In genomic region chr2:24276349-24276899, GRCh38 we compare ENCODE assay signal across 18 cellular contexts.
DNase-seq lines count a peak whose midpoint lies in the region; ATAC-seq, FAIRE-seq and TF ChIP-seq lines count a peak whose summit lies in the region.
"Had no signal": no experiment of that assay in that cellular context is flagged by ENCODE, and none has a peak within 500 bp of the region (broad histone marks: within the 10 kb centered on the region; RNA-seq: fewer than 3 reads in every experiment).

No MANE protein-coding gene starts in this region.

- peak overlapping the region; percentile 40 for H3K27ac Mint-ChIP-seq in nephron progenitor cell
- H3K27ac Mint-ChIP-seq: activated CD8-positive, alpha-beta T cell treated with anti-CD3 and anti-CD28 coated beads for 36 hours; activated naive CD8-positive, alpha-beta T cell treated with anti-CD3 and anti-CD28 coated beads, Interleukin-2, amount 10 ng/mL, durations not matched to agents 7 days and 5 days had no signal

- peaks cover 7% of the 10 kb centered on the region for H3K4me1 Mint-ChIP-seq in nephron progenitor cell
- H3K4me1 Mint-ChIP-seq: activated naive CD8-positive, alpha-beta T cell treated with anti-CD3 and anti-CD28 coated beads, Interleukin-2, amount 10 ng/mL, durations not matched to agents 7 days and 5 days had no signal

- in situ Hi-C loops in GM13976 (cut with MboI; ENCODE audit: low sequenced_read_pairs, unreplicated experiment) (no loop called here), brain microvascular endothelial cell (cut with HindIII; ENCODE audit: low pct_ligation_motif_present, low sequenced_read_pairs) (no loop called here), GM13977 (cut with MboI; ENCODE audit: low pct_unique_long_range_greater_than_20kb, low sequenced_read_pairs, unreplicated experiment) (no loop called here)

- H3K4me3 Mint-ChIP-seq in nephron progenitor cell, result no peak overlapping the region
- H3K4me3 Mint-ChIP-seq: activated CD8-positive, alpha-beta T cell treated with anti-CD3 and anti-CD28 coated beads for 36 hours; activated naive CD8-positive, alpha-beta T cell treated with anti-CD3 and anti-CD28 coated beads, Interleukin-2, amount 10 ng/mL, durations not matched to agents 7 days and 5 days had no signal

- no TSS peak for BruUV-seq in PC-3 (replicated peaks; lab: Mats Ljungman, UMichigan)

- H3K27ac ChIP-seq in PC-3 (ENCODE audit: low read length) (no peak overlapping the region), epithelial cell of prostate (peak overlapping the region; percentile 56), brain microvascular endothelial cell (no peak overlapping the region)
- H3K27ac ChIP-seq: parathyroid adenoma, testis had no signal

- peaks cover 14% of the 10 kb centered on the region; the same call in 1 of the 2 replicates for H3K4me1 ChIP-seq in PC-3 (ENCODE audit: insufficient read depth, low read length)
- H3K4me1 ChIP-seq: HAP-1, parathyroid adenoma, testis had no signal

- no peaks in the 10 kb centered on the region for H3K36me3 Mint-ChIP-seq in nephron progenitor cell (ENCODE audit: low read depth)

- H3K4me2 ChIP-seq in PC-3 (ENCODE audit: low read length), result no peak overlapping the region

- peak; percentile 61 for FAIRE-seq in GM18507 (lab: Jason Lieb, UNC)

- H3F3A ChIP-seq in PC-3 (ENCODE audit: low read length, unreplicated experiment), result no peaks in the 10 kb centered on the region

- POLR2A ChIA-PET in PC-3 (lab: Charles Lee; ENCODE audit: unreplicated experiment), result no interaction called here

- no peak overlapping the region for H2AFZ ChIP-seq in PC-3 (ENCODE audit: low read length)
- H2AFZ ChIP-seq: parathyroid adenoma had no signal

- H3K9ac ChIP-seq in PC-3 (ENCODE audit: low read length), result no peak overlapping the region
- H3K9ac ChIP-seq: parathyroid adenoma had no signal

- no peaks in the 10 kb centered on the region for H3K27me3 ChIP-seq in PC-3 (ENCODE audit: low read length)
- H3K27me3 ChIP-seq in brain microvascular endothelial cell (replicated peaks), result no peaks in the 10 kb centered on the region
- H3K27me3 ChIP-seq: testis had no signal

- ATAC-seq in PC-3, result no peak
- ATAC-seq: activated CD8-positive, alpha-beta T cell treated with anti-CD3 and anti-CD28 coated beads for 36 hours had no signal

- no peaks in the 10 kb centered on the region for H4K20me1 ChIP-seq in PC-3 (ENCODE audit: low read length)

- H3K9me3 Mint-ChIP-seq in nephron progenitor cell, result no peaks in the 10 kb centered on the region
- H3K9me3 Mint-ChIP-seq: activated CD8-positive, alpha-beta T cell treated with anti-CD3 and anti-CD28 coated beads for 36 hours; activated naive CD8-positive, alpha-beta T cell treated with anti-CD3 and anti-CD28 coated beads, Interleukin-2, amount 10 ng/mL, durations not matched to agents 7 days and 5 days had no signal

- TF ChIP-seq CTCF in PC-3 (conservative IDR thresholded peaks at IDR 0.05; ENCODE audit: low read depth, low read length), result no peak
- no peak for TF ChIP-seq CTCF in nephron progenitor cell (IDR thresholded peaks at IDR 0.05)
- no peak for TF ChIP-seq CTCF in GM13976 (IDR thresholded peaks at IDR 0.05; ENCODE audit: borderline replicate concordance, control extremely low read depth, extremely low read depth, insufficient read depth, missing control alignments)
- TF ChIP-seq CTCF in brain microvascular endothelial cell (IDR thresholded peaks at IDR 0.05; ENCODE audit: low read depth, low read length, missing control alignments), result no peak
- TF ChIP-seq CTCF in GM13977 (IDR thresholded peaks at IDR 0.05; ENCODE audit: extremely low read depth, insufficient read depth, missing control alignments), result no peak

- no peak overlapping the region for H3K4me3 ChIP-seq in PC-3 (ENCODE audit: low read length)
- H3K4me3 ChIP-seq in brain microvascular endothelial cell (ENCODE audit: low read depth, low read length), result no peak overlapping the region
- H3K4me3 ChIP-seq: HAP-1, testis had no signal

- H3K9me3 ChIP-seq in PC-3 (ENCODE audit: low read length), result no peaks in the 10 kb centered on the region
- H3K9me3 ChIP-seq: HAP-1, testis had no signal

- peaks cover 10% of the 10 kb centered on the region; the same call in 1 of the 2 replicates for H3K36me3 ChIP-seq in PC-3 (ENCODE audit: low read depth, low read length)
- H3K36me3 ChIP-seq in brain microvascular endothelial cell (replicated peaks), result peaks cover 8% of the 10 kb centered on the region

- intact Hi-C loops in PC-3 (cut with micrococcal nuclease), result no loop called here

- no peaks in the 10 kb centered on the region for H3K9me2 ChIP-seq in PC-3 (replicated peaks; ENCODE audit: low read length)

- H3K79me2 ChIP-seq in PC-3 (ENCODE audit: low read length), result no peaks in the 10 kb centered on the region
- H3K79me2 ChIP-seq: parathyroid adenoma had no signal

- H3K27me3 Mint-ChIP-seq in nephron progenitor cell (ENCODE audit: low read depth, poor library complexity), result no peaks in the 10 kb centered on the region
- H3K27me3 Mint-ChIP-seq: activated CD8-positive, alpha-beta T cell treated with anti-CD3 and anti-CD28 coated beads for 36 hours; activated naive CD8-positive, alpha-beta T cell treated with anti-CD3 and anti-CD28 coated beads, Interleukin-2, amount 10 ng/mL, durations not matched to agents 7 days and 5 days had no signal

- CTCF ChIA-PET in PC-3 (lab: Charles Lee), result interaction anchor here (0.7 kb wide), 1 partner anchor 191 kb away, joined by 3 read pairs; no protein-coding TSS in a partner anchor

- DNase-seq in GM18507 (ENCODE audit: extremely low spot score, insufficient read length, low read depth) (no peak), PC-3 (peak; percentile 9), epithelial cell of prostate (ENCODE audit: low read depth, low spot score) (peak; percentile 29), nephron progenitor cell (no peak), GM13976 (ENCODE audit: low spot score) (no peak), NCI-H146 treated with DMSO at 0.1 percent for 48 hours (lab: John Stamatoyannopoulos, UW; ENCODE audit: unreplicated experiment) (no peak), brain microvascular endothelial cell (no peak), GM13977 (ENCODE audit: low spot score) (no peak)
- DNase-seq: activated CD8-positive, alpha-beta T cell treated with anti-CD3 and anti-CD28 coated beads for 36 hours; activated naive CD8-positive, alpha-beta T cell treated with anti-CD3 and anti-CD28 coated beads, Interleukin-2, amount 10 ng/mL, durations not matched to agents 7 days and 5 days; GDM1; hippocampal formation; kidney glomerular epithelial cell; NCI-H1436 treated with DMSO at 0.1 percent for 48 hours; stimulated activated CD4-positive, alpha-beta T cell treated with anti-CD3 and anti-CD28 coated beads, Interleukin-4, amount 100 ng/mL, for 1 hour; testis had no signal

Comparison
In these comparisons a context has a peak if more than half of its experiments do, and no peak if none do; other contexts are left out.
1. DNase-seq: peak in PC-3 (single experiment) and epithelial cell of prostate (single experiment); none in GM18507 (single experiment), nephron progenitor cell (single experiment), GM13976 (single experiment), NCI-H146 treated with DMSO at 0.1 percent for 48 hours (single experiment), brain microvascular endothelial cell (single experiment) and GM13977 (single experiment).